Comparison of ENCODE assay signal across 8 cellular contexts in genomic region chr17:58232707-58233156, GRCh38. TPM values are rescaled to one million over a fixed set of nuclear protein-coding genes. Genes with fewer than 3 reads are reported as not detected.
DNase-seq lines count a peak whose midpoint lies in the region; ATAC-seq and TF ChIP-seq lines count a peak whose summit lies in the region.

No MANE protein-coding gene starts in this region.

- H3K4me1 ChIP-seq in BLaER1 (peaks cover 24% of the 10 kb centered on the region), SK-N-SH (ENCODE audit: control insufficient read depth in 1 of 2, insufficient read depth in 2 of 2, low read depth in 1 of 2, low read length in 1 of 2) (no peaks in the 10 kb centered on the region)
- H3K4me1 ChIP-seq in CD8-positive, alpha-beta memory T cell (ENCODE audit: insufficient read depth, low read length) = no peaks in the 10 kb centered on the region

- H3F3A ChIP-seq in SK-N-SH (replicated peaks; ENCODE audit: insufficient read depth) = no peaks in the 10 kb centered on the region

- H3K9me3 ChIP-seq in BLaER1 (no peaks in the 10 kb centered on the region), SK-N-SH (no peaks in the 10 kb centered on the region)
- H3K9me3 ChIP-seq in CD8-positive, alpha-beta memory T cell (ENCODE audit: low read length) = no peaks in the 10 kb centered on the region

- H3K27ac Mint-ChIP-seq in CD8-positive, alpha-beta memory T cell = no peak overlapping the region
- no peak overlapping the region for H3K27ac Mint-ChIP-seq in osteocyte (ENCODE audit: unreplicated experiment)

- POLR2A ChIA-PET in SK-N-SH (lab: Yijun Ruan, JAX) = no interaction called here
- POLR2A ChIA-PET in CD8-positive, alpha-beta memory T cell (lab: Charles Lee) = no interaction called here

- H3K27ac ChIP-seq in BLaER1 (no peak overlapping the region), SK-N-SH (ENCODE audit: low read depth in 2 of 2, low read length in 1 of 2) (no peak overlapping the region)
- H3K27ac ChIP-seq in CD8-positive, alpha-beta memory T cell (ENCODE audit: low read depth, low read length) = no peak overlapping the region

- H3K4me3 ChIP-seq in BLaER1 (no peak overlapping the region), SK-N-SH (ENCODE audit: low read depth in 2 of 2, low read length in 1 of 2) (no peak overlapping the region)
- H3K4me3 ChIP-seq in CD8-positive, alpha-beta memory T cell (ENCODE audit: low read length) = no peak overlapping the region

- H2AFZ ChIP-seq in SK-N-SH (ENCODE audit: low read depth) = peak overlapping the region; percentile 15; the same call in 1 of the 2 replicates

- H3K36me3 ChIP-seq in BLaER1 (no peaks in the 10 kb centered on the region), SK-N-SH (replicated peaks in 1 of 2; ENCODE audit: control insufficient read depth in 1 of 2, insufficient read depth in 2 of 2, low read length in 1 of 2) (no peaks in the 10 kb centered on the region)
- no peaks in the 10 kb centered on the region for H3K36me3 ChIP-seq in CD8-positive, alpha-beta memory T cell (ENCODE audit: insufficient read depth, low read length)

- CTCF ChIA-PET in SK-N-SH (lab: Yijun Ruan, JAX) = interaction anchor here (1.1 to 4.0 kb wide), 3 partner anchors 13 to 32 kb away, joined by 3 to 33 read pairs (median 7); partner anchors contain the start of gene MKS1
- CTCF ChIA-PET in CD8-positive, alpha-beta memory T cell (lab: Charles Lee) = interaction anchor here (1.5 kb wide), 1 partner anchor 17 kb away, joined by 6 read pairs; no protein-coding TSS in a partner anchor

- WGBS in SK-N-SH (ENCODE audit: low lambda C conversion rate) = 44% methylated on average over 12 of the region's 12 CpGs

- no peak for DNase-seq in SK-N-SH
- peak; percentile 11 for DNase-seq in inferior parietal cortex (ENCODE audit: extremely low spot score)
- DNase-seq in SHP77 (lab: John Stamatoyannopoulos, UW) = no peak
- DNase-seq in CD8-positive, alpha-beta memory T cell = no peak
- no peak for DNase-seq in osteocyte (ENCODE audit: extremely low spot score, unreplicated experiment)

- ATAC-seq in GM18909 (IDR thresholded peaks at IDR 0.05; ENCODE audit: poor library complexity, unreplicated experiment) (peak; percentile 80), HG03039 (IDR thresholded peaks at IDR 0.05; ENCODE audit: unreplicated experiment) (peak; percentile 60)

- H3K9me3 Mint-ChIP-seq in CD8-positive, alpha-beta memory T cell = peaks cover 0 to 2% (median 0%) of the 10 kb centered on the region in 5 donors
- H3K9me3 Mint-ChIP-seq in osteocyte (ENCODE audit: unreplicated experiment) = no peaks in the 10 kb centered on the region

- no peaks in the 10 kb centered on the region for H3K79me2 ChIP-seq in SK-N-SH (ENCODE audit: insufficient read depth)

- no peak overlapping the region for H3K9ac ChIP-seq in BLaER1
- no peak overlapping the region for H3K9ac ChIP-seq in SK-N-SH

- TF ChIP-seq CTCF in SK-N-SH (IDR thresholded peaks at IDR 0.05) (no peak), osteocyte (IDR thresholded peaks at IDR 0.05) (no peak)

- H3K4me2 ChIP-seq in BLaER1 (peak overlapping the region; percentile 72), SK-N-SH (no peak overlapping the region)

- H3K9me2 ChIP-seq in SK-N-SH = no peaks in the 10 kb centered on the region

- no peaks in the 10 kb centered on the region for H3K36me3 Mint-ChIP-seq in CD8-positive, alpha-beta memory T cell
- no peaks in the 10 kb centered on the region for H3K36me3 Mint-ChIP-seq in osteocyte (ENCODE audit: unreplicated experiment)

- TF ChIP-seq EP300 in SK-N-SH (IDR thresholded peaks at IDR 0.05; ENCODE audit: borderline replicate concordance in 1 of 2, low read depth in 1 of 2, low read length in 1 of 2) = no peak

- H3K27me3 ChIP-seq in BLaER1 (no peaks in the 10 kb centered on the region), SK-N-SH (ENCODE audit: insufficient read depth) (peaks cover 30% of the 10 kb centered on the region)
- H3K27me3 ChIP-seq in CD8-positive, alpha-beta memory T cell (ENCODE audit: insufficient read depth, low read length, poor library complexity, severe bottlenecking) = peaks cover 5% of the 10 kb centered on the region

- H3K4me1 Mint-ChIP-seq in CD8-positive, alpha-beta memory T cell = no peaks in the 10 kb centered on the region
- no peaks in the 10 kb centered on the region for H3K4me1 Mint-ChIP-seq in osteocyte (ENCODE audit: unreplicated experiment)

- no peak overlapping the region for H3K4me3 Mint-ChIP-seq in CD8-positive, alpha-beta memory T cell
- H3K4me3 Mint-ChIP-seq in osteocyte (ENCODE audit: unreplicated experiment) = no peak overlapping the region

- no peaks in the 10 kb centered on the region for H4K20me1 ChIP-seq in BLaER1
- no peaks in the 10 kb centered on the region for H4K20me1 ChIP-seq in SK-N-SH (ENCODE audit: insufficient read depth)

- TF ChIP-seq RAD21 in SK-N-SH (IDR thresholded peaks at IDR 0.05; ENCODE audit: low read length) = no peak

- peaks cover 14 to 51% of the 10 kb centered on the region in 2 donors for H3K27me3 Mint-ChIP-seq in CD8-positive, alpha-beta memory T cell
- H3K27me3 Mint-ChIP-seq in osteocyte (ENCODE audit: unreplicated experiment) = peaks cover 63% of the 10 kb centered on the region

TF ChIP-seq in SK-N-SH, 30 proteins besides CTCF, POLR2A, EP300 and RAD21:
- TF ChIP-seq RXRA (IDR thresholded peaks at IDR 0.05; ENCODE audit: borderline replicate concordance, low read depth) (no peak), SMC3 (IDR thresholded peaks at IDR 0.05; ENCODE audit: low read depth, low read length) (no peak), TCF12 (IDR thresholded peaks at IDR 0.05) (no peak)

RNA-seq across cellular contexts. Expression of gene LPO, which starts 5.7 kb away (rescaled TPM):
- 0.02 TPM in 1 of 2 replicates, not detected in the other for polyA plus RNA-seq in SK-N-SH (2012; rRNA removed)
- 0.05 TPM in 1 of 2 replicates, not detected in the other for polyA plus RNA-seq in SK-N-SH (2012; cell fraction: cytosol; rRNA removed)
- polyA plus RNA-seq in SK-N-SH (2012; cell fraction: nucleus; rRNA removed) = not detected in 2 replicates
- not detected for total RNA-seq in CD8-positive, alpha-beta memory T cell
- not detected for polyA plus RNA-seq in CD8-positive, alpha-beta memory T cell
- total RNA-seq in osteocyte = not detected in 2 replicates

RNA-seq across cellular contexts. Expression of gene MKS1, which starts 13.7 kb away (rescaled TPM):
- polyA plus RNA-seq in SK-N-SH (2012; rRNA removed) = 28.5 and 32.8 TPM in 2 replicates
- 22.0 and 22.7 TPM in 2 replicates for polyA plus RNA-seq in SK-N-SH (2012; cell fraction: cytosol; rRNA removed)
- polyA plus RNA-seq in SK-N-SH (2012; cell fraction: nucleus; rRNA removed) = 61.0 and 72.2 TPM in 2 replicates
- total RNA-seq in CD8-positive, alpha-beta memory T cell = 10 to 100 TPM; 26.2 to 33.9 TPM
- 10.7 TPM for polyA plus RNA-seq in CD8-positive, alpha-beta memory T cell
- total RNA-seq in osteocyte = 21.5 and 24.1 TPM in 2 replicates

RNA-seq across cellular contexts. Expression of gene EPX, which starts 40.2 kb away (rescaled TPM):
- polyA plus RNA-seq in SK-N-SH (2012; rRNA removed) = 0.02 TPM in 1 of 2 replicates, not detected in the other
- not detected in 2 replicates for polyA plus RNA-seq in SK-N-SH (2012; cell fraction: cytosol; rRNA removed)
- not detected in 2 replicates for polyA plus RNA-seq in SK-N-SH (2012; cell fraction: nucleus; rRNA removed)
- total RNA-seq in CD8-positive, alpha-beta memory T cell = not detected
- not detected for polyA plus RNA-seq in CD8-positive, alpha-beta memory T cell
- total RNA-seq in osteocyte = not detected in 2 replicates

RNA-seq across cellular contexts. Expression of gene MPO, which starts 48.0 kb away (rescaled TPM):
- polyA plus RNA-seq in SK-N-SH (2012; rRNA removed) = not detected in 2 replicates
- not detected in 2 replicates for polyA plus RNA-seq in SK-N-SH (2012; cell fraction: cytosol; rRNA removed)
- not detected in 2 replicates for polyA plus RNA-seq in SK-N-SH (2012; cell fraction: nucleus; rRNA removed)
- not detected for total RNA-seq in CD8-positive, alpha-beta memory T cell
- polyA plus RNA-seq in CD8-positive, alpha-beta memory T cell = not detected
- total RNA-seq in osteocyte = not detected in 2 replicates
